In the genomic region with DNA sequence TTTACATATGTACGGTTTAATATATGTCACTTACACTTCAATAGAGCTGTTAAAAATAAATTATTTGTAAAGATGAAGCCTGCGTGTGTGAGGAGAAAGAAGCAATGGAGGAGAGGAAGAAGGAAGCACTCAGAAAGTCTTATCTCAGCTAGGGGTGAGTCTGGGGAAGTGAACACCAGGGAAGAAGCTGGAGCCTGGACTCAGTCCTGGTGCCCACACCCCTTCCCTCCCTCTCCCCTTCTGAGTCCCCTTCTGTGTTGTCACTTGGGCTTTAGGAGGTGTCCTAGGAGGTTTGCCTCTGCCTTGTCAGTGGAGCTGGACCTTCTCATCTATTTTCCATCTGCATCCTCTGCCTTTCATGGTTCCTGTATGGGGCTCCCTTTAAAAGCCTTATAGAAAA, we compare ENCODE assay signal across 20 cellular contexts. TPM values are rescaled to one million over a fixed set of nuclear protein-coding genes. Genes with fewer than 3 reads are reported as not detected.
A peak's percentile ranks its signal among the peaks of the same experiment; 100 is the strongest.
DNase-seq lines count a peak whose midpoint lies in the region; ATAC-seq and TF ChIP-seq lines count a peak whose summit lies in the region.
"Had no signal": no experiment of that assay in that cellular context is flagged by ENCODE, and none has a peak within 500 bp of the region (broad histone marks: within the 10 kb centered on the region; RNA-seq: fewer than 3 reads in every experiment).

No MANE protein-coding gene starts in this region.

- peaks cover 6% of the 10 kb centered on the region for H3F3A ChIP-seq in GM23248 (ENCODE audit: insufficient read depth)
- H3F3A ChIP-seq in PC-9 (ENCODE audit: insufficient read depth, low read depth): peaks cover 59% of the 10 kb centered on the region

- H3K23ac ChIP-seq in neuronal stem cell (ENCODE audit: low read depth, low read length, poor library complexity): no peak overlapping the region

- ATAC-seq in GM21526 (IDR thresholded peaks at IDR 0.05; ENCODE audit: low FRiP score, unreplicated experiment): no peak
- ATAC-seq: activated CD8-positive, alpha-beta T cell treated with anti-CD3 and anti-CD28 coated beads, Interleukin-2, amount 10 ng/mL, durations not matched to agents 7 days and 5 days; activated naive CD8-positive, alpha-beta T cell treated with anti-CD3 and anti-CD28 coated beads, Interleukin-2, amount 50 U/mL, for 24 hours had no signal

- H3K9me2 ChIP-seq in GM23248 (ENCODE audit: insufficient read depth) (no peaks in the 10 kb centered on the region), PC-9 (ENCODE audit: insufficient read depth) (no peaks in the 10 kb centered on the region)

- BruUV-seq in PC-9 (replicated peaks; lab: Mats Ljungman, UMichigan): TSS peak; percentile 97

- H3K36me3 ChIP-seq in GM23248 (ENCODE audit: low read depth): no peaks in the 10 kb centered on the region
- H3K36me3 ChIP-seq in PC-9 (ENCODE audit: low read depth): no peaks in the 10 kb centered on the region
- no peaks in the 10 kb centered on the region for H3K36me3 ChIP-seq in right atrium auricular region
- H3K36me3 ChIP-seq in subcutaneous abdominal adipose tissue (ENCODE audit: control insufficient read depth in 5 of 5, insufficient read depth in 5 of 5, low read length in 5 of 5): no peaks in the 10 kb centered on the region
- H3K36me3 ChIP-seq in neuronal stem cell (replicated peaks in 1 of 2; ENCODE audit: control insufficient read depth in 2 of 2, insufficient read depth in 2 of 2, low read length in 2 of 2): no peaks in the 10 kb centered on the region
- H3K36me3 ChIP-seq: BE2C had no signal

- H2BK12ac ChIP-seq in neuronal stem cell (ENCODE audit: low read length): no peak overlapping the region

- H2BK5ac ChIP-seq in neuronal stem cell (ENCODE audit: low read length): no peak overlapping the region

- no peak overlapping the region for H3K9ac ChIP-seq in GM23248
- H3K9ac ChIP-seq in subcutaneous abdominal adipose tissue (ENCODE audit: low read length in 5 of 5): no peak overlapping the region
- H3K9ac ChIP-seq in neuronal stem cell (ENCODE audit: low read depth, low read length, poor library complexity): no peak overlapping the region

- TF ChIP-seq CTCF in PC-9 (conservative IDR thresholded peaks at IDR 0.05): no peak
- no peak for TF ChIP-seq CTCF in right atrium auricular region (IDR thresholded peaks at IDR 0.05)

- H2BK15ac ChIP-seq in neuronal stem cell (ENCODE audit: low read length): no peak overlapping the region

- no peaks in the 10 kb centered on the region for H4K20me1 ChIP-seq in GM23248 (ENCODE audit: insufficient read depth)
- H4K20me1 ChIP-seq in PC-9 (ENCODE audit: insufficient read depth): no peaks in the 10 kb centered on the region

- H2AFZ ChIP-seq in GM23248 (no peak overlapping the region), PC-9 (peak overlapping the region; percentile 69; the same call in 1 of the 2 replicates), neuronal stem cell (ENCODE audit: low read length) (no peak overlapping the region)

- H4K8ac ChIP-seq in neuronal stem cell (ENCODE audit: low read depth, low read length): no peak overlapping the region

- H3K27ac ChIP-seq in GM23248 (peak overlapping the region; percentile 50), PC-9 (peak overlapping the region; percentile 97), right atrium auricular region (peak overlapping the region; percentile 20 to 29), subcutaneous abdominal adipose tissue (ENCODE audit: low read depth, low read length) (no peak overlapping the region), neuronal stem cell (replicated peaks; ENCODE audit: low read length) (no peak overlapping the region)

- H3K4ac ChIP-seq in neuronal stem cell (ENCODE audit: low read length): no peak overlapping the region

- WGBS in GM23248 (ENCODE audit: low coverage in 1 of 2, low lambda C conversion rate in 2 of 2, missing lambda C conversion rate in 2 of 2), 2 experiments: 26 to 29% methylated on average over 2 of the region's 2 CpGs
- WGBS in neuronal stem cell (ENCODE audit: extremely low coverage in 2 of 2, insufficient read length in 2 of 2, insufficient replicate concordance in 1 of 2), 2 donors: no CpG with 5 or more reads among the region's 2 CpGs

- peaks cover 16% of the 10 kb centered on the region for H3K4me1 ChIP-seq in GM23248 (ENCODE audit: insufficient read depth)
- peaks cover 59% of the 10 kb centered on the region for H3K4me1 ChIP-seq in PC-9 (replicated peaks; ENCODE audit: insufficient read depth)
- H3K4me1 ChIP-seq in right atrium auricular region: no peaks in the 10 kb centered on the region
- H3K4me1 ChIP-seq in subcutaneous abdominal adipose tissue (ENCODE audit: control insufficient read depth in 5 of 5, insufficient read depth in 5 of 5, low read length in 5 of 5): peaks cover 0 to 32% (median 0%) of the 10 kb centered on the region in 5 donors
- H3K4me1 ChIP-seq in neuronal stem cell (ENCODE audit: control insufficient read depth in 2 of 2, insufficient read depth in 1 of 2, low read depth in 1 of 2, low read length in 2 of 2): no peaks in the 10 kb centered on the region
- H3K4me1 ChIP-seq: BE2C, testis had no signal

- no peak overlapping the region for H2AK5ac ChIP-seq in neuronal stem cell (ENCODE audit: low read depth, low read length)

- H3K9me3 ChIP-seq in GM23248 (ENCODE audit: low read depth) (no peaks in the 10 kb centered on the region), PC-9 (ENCODE audit: insufficient read depth, low read depth) (peaks cover 13% of the 10 kb centered on the region), right atrium auricular region (no peaks in the 10 kb centered on the region), subcutaneous abdominal adipose tissue (ENCODE audit: control insufficient read depth in 5 of 5, low read length in 5 of 5) (peaks cover 0 to 4% (median 0%) of the 10 kb centered on the region in 5 donors), neuronal stem cell (replicated peaks in 1 of 2; ENCODE audit: control insufficient read depth in 2 of 2, insufficient read depth in 1 of 2, low read depth in 1 of 2, low read length in 2 of 2) (peaks cover 0 to 2% of the 10 kb centered on the region in 2 donors)
- H3K9me3 ChIP-seq: BE2C, testis had no signal

- H3K27me3 ChIP-seq in GM23248 (replicated peaks; ENCODE audit: insufficient read depth): peaks cover 27% of the 10 kb centered on the region
- no peaks in the 10 kb centered on the region for H3K27me3 ChIP-seq in PC-9 (ENCODE audit: insufficient read depth, low read depth)
- H3K27me3 ChIP-seq in right atrium auricular region: no peaks in the 10 kb centered on the region
- peaks cover 0 to 2% (median 0%) of the 10 kb centered on the region in 5 donors for H3K27me3 ChIP-seq in subcutaneous abdominal adipose tissue (ENCODE audit: control insufficient read depth in 5 of 5, insufficient read depth in 4 of 5, low read length in 5 of 5)
- peaks cover 0 to 30% (median 0%) of the 10 kb centered on the region in 3 experiments for H3K27me3 ChIP-seq in neuronal stem cell (ENCODE audit: control insufficient read depth in 3 of 3, insufficient read depth in 3 of 3, low read depth in 1 of 3, low read length in 3 of 3)
- H3K27me3 ChIP-seq: testis had no signal

- no peaks in the 10 kb centered on the region for H3K79me1 ChIP-seq in neuronal stem cell (ENCODE audit: low read depth, low read length)

- H2BK120ac ChIP-seq in neuronal stem cell (ENCODE audit: low read depth, low read length): no peak overlapping the region

- H3K4me3 ChIP-seq in GM23248 (no peak overlapping the region), PC-9 (peak overlapping the region; percentile 32), right atrium auricular region (peak overlapping the region in 1 of 2 donors; percentile 3), subcutaneous abdominal adipose tissue (ENCODE audit: low read depth in 1 of 5, low read length in 5 of 5) (peak overlapping the region in 4 of 5 donors; percentile 1 to 29 (median 12)), neuronal stem cell (ENCODE audit: low read length in 2 of 2) (no peak overlapping the region)
- H3K4me3 ChIP-seq: testis had no signal

- intact Hi-C loops in PC-9 (cut with micrococcal nuclease; ENCODE audit: unreplicated experiment): loop anchor here (1.0 kb wide), 2 partner anchors 10 to 11 kb away; no protein-coding TSS in a partner anchor

- DNase-seq in GM23248: no peak
- no peak for DNase-seq in PC-9
- no peak for DNase-seq in right atrium auricular region (ENCODE audit: low spot score)
- no peak for DNase-seq in retina
- DNase-seq in neuronal stem cell (ENCODE audit: low spot score): no peak
- DNase-seq: activated CD8-positive, alpha-beta T cell treated with anti-CD3 and anti-CD28 coated beads, Interleukin-2, amount 10 ng/mL, durations not matched to agents 7 days and 5 days; activated naive CD8-positive, alpha-beta T cell treated with anti-CD3 and anti-CD28 coated beads, Interleukin-2, amount 50 U/mL, for 24 hours; BE2C; DMS153; effector CD8-positive, alpha-beta T cell; islet precursor cell; NCI-H1092; NCI-H2081 treated with DMSO at 0.1 percent for 48 hours; NCI-H524; stimulated activated CD4-positive, alpha-beta T cell treated with anti-CD3 and anti-CD28 coated beads, Interleukin-4, amount 100 ng/mL, for 24 hours had no signal

- H3K79me2 ChIP-seq in GM23248 (ENCODE audit: insufficient read depth) (no peaks in the 10 kb centered on the region), PC-9 (ENCODE audit: low read depth) (no peaks in the 10 kb centered on the region)

- in situ Hi-C loops in GM23248 (cut with MboI): no loop called here

- H3K14ac ChIP-seq in neuronal stem cell (ENCODE audit: low read length): no peak overlapping the region

- POLR2A ChIA-PET in PC-9 (lab: Charles Lee; ENCODE audit: unreplicated experiment): interaction anchor here (0.6 to 1.0 kb wide), 4 partner anchors 10 to 982 kb away, joined by 3 to 5 read pairs (median 4); no protein-coding TSS in a partner anchor

- H3K4me2 ChIP-seq in GM23248 (ENCODE audit: unreplicated experiment) (no peak overlapping the region), PC-9 (peak overlapping the region; percentile 78), neuronal stem cell (ENCODE audit: insufficient read depth, low read length, poor library complexity, severe bottlenecking) (no peak overlapping the region)

- H4K91ac ChIP-seq in neuronal stem cell (ENCODE audit: low read depth, low read length, poor library complexity): no peak overlapping the region

- no peak overlapping the region for H3K18ac ChIP-seq in neuronal stem cell (ENCODE audit: low read length)

- CTCF ChIA-PET in PC-9 (lab: Charles Lee): interaction anchor here (1.6 kb wide), 1 partner anchor 15 kb away, joined by 6 read pairs; no protein-coding TSS in a partner anchor

RNA-seq across cellular contexts. Expression of gene SIRPB2, which starts 1.9 kb away (rescaled TPM):
- total RNA-seq in GM23248 (2014; rRNA removed; shearing (Covaris generic)): not detected in 2 replicates
- not detected in 2 replicates for polyA plus RNA-seq in GM23248 (2016; fragmentation: Nextera tagmentation; extraction: Ambion mirVana)
- total RNA-seq in PC-9 (2021) (4.5 and 7.1 TPM in 2 replicates), right atrium auricular region (1 to 10 TPM; 2.6 to 4.4 TPM)
- polyA plus RNA-seq in neuronal stem cell (2013, experiment 1 of 2): not detected
- not detected for polyA plus RNA-seq in neuronal stem cell (2013, experiment 2 of 2)
- total RNA-seq: activated CD8-positive, alpha-beta T cell treated with anti-CD3 and anti-CD28 coated beads, Interleukin-2, amount 10 ng/mL, durations not matched to agents 7 days and 5 days; activated T-helper 1 cell treated with anti-CD3 and anti-CD28 coated beads, Interleukin-12 subunit alpha, Interleukin-12 subunit beta, Interleukin-2, Interleukin-4 antibody, amounts not matched to agents 30 ng/mL and 10 ng/mL and 1 ng/mL, durations not matched to agents 14 hours and 24 hours and 36 hours; mesothelial cell of epicardium had no signal

RNA-seq across cellular contexts. Expression of gene NSFL1C, which starts 22.7 kb away (rescaled TPM):
- total RNA-seq in GM23248 (2014; rRNA removed; shearing (Covaris generic)): 22.2 and 32.0 TPM in 2 replicates
- 84.2 and 88.7 TPM in 2 replicates for polyA plus RNA-seq in GM23248 (2016; fragmentation: Nextera tagmentation; extraction: Ambion mirVana)
- total RNA-seq in PC-9 (2021) (151 and 160 TPM in 2 replicates), right atrium auricular region (10 to 100 TPM; 28.5 to 34.3 TPM)
- 66.4 TPM for polyA plus RNA-seq in neuronal stem cell (2013, experiment 1 of 2)
- polyA plus RNA-seq in neuronal stem cell (2013, experiment 2 of 2): 66.1 TPM

Comparison
In these comparisons a context has a peak if more than half of its experiments do, and no peak if none do; other contexts are left out.
1. H3K27ac ChIP-seq: peak in GM23248 (single experiment), PC-9 (single experiment) and right atrium auricular region (2 of 2); none in subcutaneous abdominal adipose tissue (single experiment) and neuronal stem cell (single experiment).
2. H3K4me3 ChIP-seq: peak in PC-9 (single experiment) and subcutaneous abdominal adipose tissue (4 of 5); none in GM23248 (single experiment) and neuronal stem cell (0 of 2).